Comparison of ENCODE assay signal across 8 cellular contexts in genomic region chr7:130982160-130982638, GRCh38.
DNase-seq lines count a peak whose midpoint lies in the region; ATAC-seq and TF ChIP-seq lines count a peak whose summit lies in the region.

No MANE protein-coding gene starts in this region.

- H3K27me3 ChIP-seq in BJ (ENCODE audit: control insufficient read depth, insufficient read depth, low read length) (no peaks in the 10 kb centered on the region), SU-DHL-6 (ENCODE audit: low read length) (no peaks in the 10 kb centered on the region), gastroesophageal sphincter (no peaks in the 10 kb centered on the region)

- H3K4me3 ChIP-seq in BJ (ENCODE audit: low read depth, low read length) (no peak overlapping the region), LNCaP clone FGC (ENCODE audit: low read depth, low read length) (no peak overlapping the region), SU-DHL-6 (ENCODE audit: insufficient read depth, low read length, poor library complexity, severe bottlenecking) (no peak overlapping the region), gastroesophageal sphincter (no peak overlapping the region)

- DNase-seq in BJ (ENCODE audit: low read depth) (no peak), LNCaP clone FGC (ENCODE audit: low read depth) (no peak), renal cortical epithelial cell (ENCODE audit: low read depth) (peak; percentile 81), dedifferentiated amniotic fluid mesenchymal stem cell (ENCODE audit: extremely low spot score) (no peak)

- no peaks in the 10 kb centered on the region for H3F3A ChIP-seq in SU-DHL-6 (ENCODE audit: insufficient read depth)

- H2AFZ ChIP-seq in SU-DHL-6 (ENCODE audit: low read depth, low read length, severe bottlenecking), result no peak overlapping the region

- TF ChIP-seq EP300 in gastroesophageal sphincter (IDR thresholded peaks at IDR 0.05), result no peak

- H3K36me3 ChIP-seq in BJ (ENCODE audit: control insufficient read depth, insufficient read depth, low read length), result peaks cover 7% of the 10 kb centered on the region
- no peaks in the 10 kb centered on the region for H3K36me3 ChIP-seq in SU-DHL-6 (ENCODE audit: low read length)
- H3K36me3 ChIP-seq in gastroesophageal sphincter, result peaks cover 0 to 31% of the 10 kb centered on the region in 2 donors

- H3K4me2 ChIP-seq in SU-DHL-6 (ENCODE audit: low read depth, low read length, poor library complexity, severe bottlenecking), result no peak overlapping the region

- H3K27ac ChIP-seq in SU-DHL-6 (ENCODE audit: low read depth, low read length) (no peak overlapping the region), gastroesophageal sphincter (peak overlapping the region in 2 of 4 donors; percentile 62 to 68)

- peaks cover 32 to 75% (median 33%) of the 10 kb centered on the region in 3 donors for H3K4me1 ChIP-seq in gastroesophageal sphincter

- H3K79me2 ChIP-seq in SU-DHL-6 (ENCODE audit: insufficient read depth, low read length), result 0 out of 2 replicates have a peak, but pooled peaks cover 4% of the 10 kb centered on the region

- CTCF ChIA-PET in BJ (lab: Yijun Ruan, JAX), result interaction anchor here (0.7 to 3.4 kb wide), 31 partner anchors 8 to 529 kb away, joined by 3 to 31 read pairs (median 5); no protein-coding TSS in a partner anchor

- POLR2A ChIA-PET in BJ (lab: Charles Lee), result interaction anchor here (0.5 to 0.6 kb wide), 2 partner anchors 69 to 114 kb away, joined by 3 read pairs; no protein-coding TSS in a partner anchor

- WGBS in gastroesophageal sphincter (ENCODE audit: low coverage in 1 of 2), 2 donors, result 27 to 36% methylated on average over 3 of the region's 3 CpGs

- TF ChIP-seq POLR2A in gastroesophageal sphincter (IDR thresholded peaks at IDR 0.05), result no peak

- peak; percentile 67 for ATAC-seq in GM18511 (IDR thresholded peaks at IDR 0.05; ENCODE audit: unreplicated experiment)
- ATAC-seq in gastroesophageal sphincter, result no peak
- ATAC-seq in GM18873 (IDR thresholded peaks at IDR 0.05; ENCODE audit: low FRiP score, unreplicated experiment), result no peak

- no peaks in the 10 kb centered on the region for H3K9me3 ChIP-seq in SU-DHL-6 (ENCODE audit: insufficient read depth, low read length)
- H3K9me3 ChIP-seq in gastroesophageal sphincter, result no peaks in the 10 kb centered on the region

- no peaks in the 10 kb centered on the region for H4K20me1 ChIP-seq in SU-DHL-6 (ENCODE audit: low read depth, low read length)

- TF ChIP-seq CTCF in BJ (IDR thresholded peaks at IDR 0.05; ENCODE audit: insufficient read depth, low read depth, low read length), result peak; percentile 81
- TF ChIP-seq CTCF in LNCaP clone FGC (IDR thresholded peaks at IDR 0.05; ENCODE audit: control insufficient read depth, extremely low read depth, insufficient read depth), result peak; percentile 84
- TF ChIP-seq CTCF in SU-DHL-6 (IDR thresholded peaks at IDR 0.05; ENCODE audit: insufficient read depth, low read length, poor library complexity, severe bottlenecking), result peak; percentile 88
- peak; percentile 39 to 70 (median 66) for TF ChIP-seq CTCF in gastroesophageal sphincter (IDR thresholded peaks at IDR 0.05)

- H3K9me2 ChIP-seq in SU-DHL-6 (replicated peaks; ENCODE audit: insufficient read depth, low read length), result no peaks in the 10 kb centered on the region

- H3K9ac ChIP-seq in SU-DHL-6 (ENCODE audit: low read length), result no peak overlapping the region
